ENCODE assay signal across 19 cellular contexts in genomic region chr4:10965196-10965595, GRCh38.
"Had no signal": no experiment of that assay in that cellular context is flagged by ENCODE, and none has a peak within 500 bp of the region (broad histone marks: within the 10 kb centered on the region; RNA-seq: fewer than 3 reads in every experiment).

No MANE protein-coding gene starts in this region.

- H3K36me3 Mint-ChIP-seq: activated CD8-positive, alpha-beta memory T cell treated with anti-CD3 and anti-CD28 coated beads, Interleukin-2, amount 10 ng/mL, durations not matched to agents 7 days and 5 days; activated naive CD4-positive, alpha-beta T cell treated with anti-CD3 and anti-CD28 coated beads, Interleukin-2, amount 50 U/mL, for 72 hours; natural killer cell treated with Interleukin-12 subunit alpha and Interleukin-12 subunit beta and Interleukin-15 and Interleukin-18, amount 100 ng/mL, for 72 hours had no signal

- ATAC-seq: activated CD8-positive, alpha-beta memory T cell treated with anti-CD3 and anti-CD28 coated beads, Interleukin-2, amount 10 ng/mL, durations not matched to agents 7 days and 5 days; activated naive CD4-positive, alpha-beta T cell treated with anti-CD3 and anti-CD28 coated beads, Interleukin-2, amount 50 U/mL, for 72 hours; heart right ventricle; left lung; natural killer cell treated with Interleukin-12 subunit alpha and Interleukin-12 subunit beta and Interleukin-15 and Interleukin-18, amount 100 ng/mL, for 72 hours had no signal

- H3K4me1 ChIP-seq: colonic mucosa, heart right ventricle, left lung, testis had no signal

- H3K27ac ChIP-seq: cardiac muscle cell, colonic mucosa, heart right ventricle, left lung, testis had no signal

- H3K4me3 ChIP-seq: cardiac muscle cell, colonic mucosa, heart right ventricle, left lung, testis had no signal

- H3K36me3 ChIP-seq: cardiac muscle cell, colonic mucosa, heart right ventricle, left lung had no signal

- H3K27me3 ChIP-seq: cardiac muscle cell, colonic mucosa, left lung, testis had no signal

- H3K27me3 Mint-ChIP-seq: activated CD8-positive, alpha-beta memory T cell treated with anti-CD3 and anti-CD28 coated beads, Interleukin-2, amount 10 ng/mL, durations not matched to agents 7 days and 5 days; activated T-cell treated with anti-CD3 and anti-CD28 coated beads, Interleukin-2, amount 50 U/mL, for 24 hours; memory B cell; stimulated activated naive CD8-positive, alpha-beta T cell treated with anti-CD3 and anti-CD28 coated beads, Interleukin-15, Interleukin-2, amounts not matched to agents 100 ng/mL and 50 ng/mL, for 24 hours had no signal

- H3K4me3 Mint-ChIP-seq: activated CD8-positive, alpha-beta memory T cell treated with anti-CD3 and anti-CD28 coated beads, Interleukin-2, amount 10 ng/mL, durations not matched to agents 7 days and 5 days; activated T-cell treated with anti-CD3 and anti-CD28 coated beads, Interleukin-2, amount 50 U/mL, for 24 hours; memory B cell; natural killer cell treated with Interleukin-12 subunit alpha and Interleukin-12 subunit beta and Interleukin-15 and Interleukin-18, amount 100 ng/mL, for 72 hours; stimulated activated naive CD8-positive, alpha-beta T cell treated with anti-CD3 and anti-CD28 coated beads, Interleukin-15, Interleukin-2, amounts not matched to agents 100 ng/mL and 50 ng/mL, for 24 hours had no signal

- H3K27ac Mint-ChIP-seq: activated CD8-positive, alpha-beta memory T cell treated with anti-CD3 and anti-CD28 coated beads, Interleukin-2, amount 10 ng/mL, durations not matched to agents 7 days and 5 days; activated naive CD4-positive, alpha-beta T cell treated with anti-CD3 and anti-CD28 coated beads, Interleukin-2, amount 50 U/mL, for 72 hours; activated T-cell treated with anti-CD3 and anti-CD28 coated beads, Interleukin-2, amount 50 U/mL, for 24 hours; memory B cell; natural killer cell treated with Interleukin-12 subunit alpha and Interleukin-12 subunit beta and Interleukin-15 and Interleukin-18, amount 100 ng/mL, for 72 hours; stimulated activated naive CD8-positive, alpha-beta T cell treated with anti-CD3 and anti-CD28 coated beads, Interleukin-15, Interleukin-2, amounts not matched to agents 100 ng/mL and 50 ng/mL, for 24 hours had no signal

- DNase-seq: activated CD4-positive, alpha-beta T cell treated with anti-CD3 and anti-CD28 coated beads for 1 hour; activated CD4-positive, alpha-beta T cell treated with anti-CD3 and anti-CD28 coated beads, Interleukin-2, amount 50 U/mL, for 48 hours; activated CD8-positive, alpha-beta memory T cell treated with anti-CD3 and anti-CD28 coated beads, Interleukin-2, amount 10 ng/mL, durations not matched to agents 7 days and 5 days; activated effector memory CD4-positive, alpha-beta T cell treated with anti-CD3 and anti-CD28 coated beads, Interleukin-2, amount 50 U/mL, for 16 hours; activated T-cell treated with anti-CD3 and anti-CD28 coated beads, Interleukin-2, amount 50 U/mL, for 24 hours; anterior cingulate cortex; colonic mucosa; effector CD4-positive, alpha-beta T cell; heart right ventricle; left lung; stimulated activated CD4-positive, alpha-beta T cell treated with anti-CD3 and anti-CD28 coated beads, Interleukin-4, amount 100 ng/mL, for 1 hour; stimulated activated CD8-positive, alpha-beta memory T cell treated with anti-CD3 and anti-CD28 coated beads, Interleukin-4, amount 100 ng/mL, for 48 hours; T-helper 9 cell; testis had no signal

- H3K4me1 Mint-ChIP-seq: activated CD8-positive, alpha-beta memory T cell treated with anti-CD3 and anti-CD28 coated beads, Interleukin-2, amount 10 ng/mL, durations not matched to agents 7 days and 5 days had no signal

- H3K9me3 ChIP-seq: colonic mucosa, heart right ventricle, left lung, testis had no signal
